19 cellular contexts compared by ENCODE assay signal in genomic region chrX:36431819-36432218, GRCh38.
DNase-seq lines count a peak whose midpoint lies in the region; ATAC-seq, FAIRE-seq and TF ChIP-seq lines count a peak whose summit lies in the region.
"Had no signal": no experiment of that assay in that cellular context is flagged by ENCODE, and none has a peak within 500 bp of the region (broad histone marks: within the 10 kb centered on the region; RNA-seq: fewer than 3 reads in every experiment).

No MANE protein-coding gene starts in this region.

- no peak for ATAC-seq in PC-3
- ATAC-seq in naive thymus-derived CD8-positive, alpha-beta T cell = no peak

- WGBS in mesenchymal stem cell = no CpG with 5 or more reads among the region's 3 CpGs

- H3K27me3 ChIP-seq in AG04450 (ENCODE audit: control insufficient read depth, insufficient read depth, low read length) (no peaks in the 10 kb centered on the region), PC-3 (ENCODE audit: low read length) (no peaks in the 10 kb centered on the region), bronchial epithelial cell (ENCODE audit: control insufficient read depth, insufficient read depth, low read length) (no peaks in the 10 kb centered on the region), mesenchymal stem cell (ENCODE audit: control insufficient read depth in 1 of 2, insufficient read depth in 1 of 2, low read length in 2 of 2) (no peaks in the 10 kb centered on the region)
- H3K27me3 ChIP-seq: ovary, Peyer's patch had no signal

- H4K8ac ChIP-seq in mesenchymal stem cell (ENCODE audit: low read length) = no peak overlapping the region

- intact Hi-C loops in PC-3 (cut with micrococcal nuclease) = no loop called here

- no peak overlapping the region for H3K4me2 ChIP-seq in PC-3 (ENCODE audit: low read length)
- no peak overlapping the region for H3K4me2 ChIP-seq in mesenchymal stem cell (ENCODE audit: low read length, poor library complexity, severe bottlenecking)

- no peaks in the 10 kb centered on the region for H3K9me2 ChIP-seq in PC-3 (replicated peaks; ENCODE audit: low read length)

- H2BK15ac ChIP-seq in mesenchymal stem cell (ENCODE audit: low read depth, poor library complexity, severe bottlenecking) = no peak overlapping the region

- H3K14ac ChIP-seq in mesenchymal stem cell (ENCODE audit: low read length in 2 of 2) = no peak overlapping the region

- H3K27ac ChIP-seq in AG04450 (ENCODE audit: low read depth, low read length) = no peak overlapping the region
- no peak overlapping the region for H3K27ac ChIP-seq in PC-3 (ENCODE audit: low read length)
- no peak overlapping the region for H3K27ac ChIP-seq in mesenchymal stem cell (ENCODE audit: low read length, poor library complexity, severe bottlenecking)
- H3K27ac ChIP-seq: ovary, Peyer's patch had no signal

- POLR2A ChIA-PET in AG04450 (lab: Yijun Ruan, JAX) (no interaction called here), PC-3 (lab: Charles Lee; ENCODE audit: unreplicated experiment) (no interaction called here)
- POLR2A ChIA-PET in naive thymus-derived CD8-positive, alpha-beta T cell (lab: Charles Lee) = no interaction called here

- H3K4me3 ChIP-seq in AG04450 (ENCODE audit: low read depth, low read length) (no peak overlapping the region), PC-3 (ENCODE audit: low read length) (no peak overlapping the region), bronchial epithelial cell (ENCODE audit: low read depth, low read length) (no peak overlapping the region), mesenchymal stem cell (ENCODE audit: insufficient read depth in 1 of 2, low read depth in 1 of 2, low read length in 2 of 2) (no peak overlapping the region)
- H3K4me3 ChIP-seq: ovary, Peyer's patch had no signal

- H2BK12ac ChIP-seq in mesenchymal stem cell (ENCODE audit: low read length in 2 of 2) = no peak overlapping the region

- H2BK120ac ChIP-seq in mesenchymal stem cell (ENCODE audit: low read depth, low read length) = no peak overlapping the region

- no peak overlapping the region for H2BK5ac ChIP-seq in mesenchymal stem cell (ENCODE audit: low read depth, low read length, poor library complexity, severe bottlenecking)

- H3K79me2 ChIP-seq in PC-3 (ENCODE audit: low read length) = no peaks in the 10 kb centered on the region

- DNase-seq in AG04450 (ENCODE audit: low read depth, low spot score) (peak; percentile 60), PC-3 (peak; percentile 46), bronchial epithelial cell (ENCODE audit: low read depth) (peak; percentile 62), mesenchymal stem cell (peak; percentile 73), GM19239 (ENCODE audit: insufficient read length, low spot score) (no peak), anterior cingulate cortex (lab: John Stamatoyannopoulos, UW) (no peak)
- no peak for DNase-seq in activated CD4-positive, alpha-beta T cell treated with anti-CD3 and anti-CD28 coated beads for 1 hour
- DNase-seq in naive thymus-derived CD8-positive, alpha-beta T cell = no peak
- DNase-seq: activated CD4-positive, alpha-beta T cell treated with anti-CD3 and anti-CD28 coated beads, Interleukin-2, amount 10 ng/mL, durations not matched to agents 7 days and 5 days; activated naive CD8-positive, alpha-beta T cell treated with anti-CD3 and anti-CD28 coated beads for 36 hours; NCI-H187 treated with DMSO at 0.1 percent for 48 hours; NCI-H526 treated with DMSO at 0.1 percent for 48 hours; ovary; Peyer's patch; small intestine; stimulated activated naive CD4-positive, alpha-beta T cell had no signal

- FAIRE-seq in bronchial epithelial cell (lab: Jason Lieb, UNC) = no peak
- FAIRE-seq in GM19239 (lab: Jason Lieb, UNC) = no peak
- FAIRE-seq: H54, small intestine had no signal

- no peak overlapping the region for H3K9ac ChIP-seq in PC-3 (ENCODE audit: low read length)
- no peak overlapping the region for H3K9ac ChIP-seq in mesenchymal stem cell (ENCODE audit: low read length)

- no peaks in the 10 kb centered on the region for H3K27me3 Mint-ChIP-seq in naive thymus-derived CD8-positive, alpha-beta T cell
- H3K27me3 Mint-ChIP-seq: activated CD4-positive, alpha-beta T cell treated with anti-CD3 and anti-CD28 coated beads, Interleukin-2, amount 10 ng/mL, durations not matched to agents 7 days and 5 days; activated naive CD8-positive, alpha-beta T cell treated with anti-CD3 and anti-CD28 coated beads for 36 hours; dendritic cell treated with granulocyte-macrophage colony-stimulating factor and Interleukin-4, amounts not matched to agents 40 ng/mL and 50 ng/mL, for 4 days; memory B cell had no signal

- no peaks in the 10 kb centered on the region for H3K4me1 ChIP-seq in PC-3 (ENCODE audit: insufficient read depth, low read length)
- peaks cover 7% of the 10 kb centered on the region for H3K4me1 ChIP-seq in mesenchymal stem cell (ENCODE audit: control insufficient read depth, insufficient read depth, low read depth, low read length)
- H3K4me1 ChIP-seq: Peyer's patch had no signal

- no peak overlapping the region for H3K4ac ChIP-seq in mesenchymal stem cell (ENCODE audit: low read depth in 1 of 2, low read length in 2 of 2)

- no TSS peak for BruUV-seq in PC-3 (replicated peaks; lab: Mats Ljungman, UMichigan)

- CTCF ChIA-PET in AG04450 (lab: Charles Lee) = no interaction called here
- CTCF ChIA-PET in PC-3 (lab: Charles Lee) = no interaction called here

- no peak overlapping the region for H3K18ac ChIP-seq in mesenchymal stem cell (ENCODE audit: low read depth in 1 of 2, low read length in 2 of 2)

- no peak overlapping the region for H3K4me3 Mint-ChIP-seq in naive thymus-derived CD8-positive, alpha-beta T cell
- H3K4me3 Mint-ChIP-seq: activated CD4-positive, alpha-beta T cell treated with anti-CD3 and anti-CD28 coated beads, Interleukin-2, amount 10 ng/mL, durations not matched to agents 7 days and 5 days; activated naive CD8-positive, alpha-beta T cell treated with anti-CD3 and anti-CD28 coated beads for 36 hours; dendritic cell treated with granulocyte-macrophage colony-stimulating factor and Interleukin-4, amounts not matched to agents 40 ng/mL and 50 ng/mL, for 4 days; memory B cell had no signal

- H3K36me3 Mint-ChIP-seq in naive thymus-derived CD8-positive, alpha-beta T cell = no peaks in the 10 kb centered on the region
- H3K36me3 Mint-ChIP-seq: activated naive CD8-positive, alpha-beta T cell treated with anti-CD3 and anti-CD28 coated beads for 36 hours; memory B cell had no signal

- H3K4me1 Mint-ChIP-seq in naive thymus-derived CD8-positive, alpha-beta T cell = no peaks in the 10 kb centered on the region
- H3K4me1 Mint-ChIP-seq: activated CD4-positive, alpha-beta T cell treated with anti-CD3 and anti-CD28 coated beads, Interleukin-2, amount 10 ng/mL, durations not matched to agents 7 days and 5 days; activated naive CD8-positive, alpha-beta T cell treated with anti-CD3 and anti-CD28 coated beads for 36 hours; memory B cell had no signal

- TF ChIP-seq CTCF in AG04450 (IDR thresholded peaks at IDR 0.05; ENCODE audit: low read depth, low read length) = no peak
- no peak for TF ChIP-seq CTCF in PC-3 (conservative IDR thresholded peaks at IDR 0.05; ENCODE audit: low read depth, low read length)
- no peak for TF ChIP-seq CTCF in bronchial epithelial cell (IDR thresholded peaks at IDR 0.05; ENCODE audit: insufficient read depth, low read length, severe bottlenecking)

- no peaks in the 10 kb centered on the region for H4K20me1 ChIP-seq in PC-3 (ENCODE audit: low read length)

- H3K9me3 Mint-ChIP-seq in naive thymus-derived CD8-positive, alpha-beta T cell = peaks cover 0 to 5% (median 2%) of the 10 kb centered on the region in 9 donors
- H3K9me3 Mint-ChIP-seq: activated CD4-positive, alpha-beta T cell treated with anti-CD3 and anti-CD28 coated beads, Interleukin-2, amount 10 ng/mL, durations not matched to agents 7 days and 5 days; activated naive CD8-positive, alpha-beta T cell treated with anti-CD3 and anti-CD28 coated beads for 36 hours; dendritic cell treated with granulocyte-macrophage colony-stimulating factor and Interleukin-4, amounts not matched to agents 40 ng/mL and 50 ng/mL, for 4 days had no signal

- no peaks in the 10 kb centered on the region for H3K9me3 ChIP-seq in AG04450 (ENCODE audit: control insufficient read depth, insufficient read depth, low read length)
- no peaks in the 10 kb centered on the region for H3K9me3 ChIP-seq in PC-3 (ENCODE audit: low read length)
- no peaks in the 10 kb centered on the region for H3K9me3 ChIP-seq in mesenchymal stem cell (ENCODE audit: control insufficient read depth, low read length)
- H3K9me3 ChIP-seq: ovary, Peyer's patch had no signal

- no peaks in the 10 kb centered on the region for H3K36me3 ChIP-seq in PC-3 (ENCODE audit: low read depth, low read length)
- H3K36me3 ChIP-seq in bronchial epithelial cell (ENCODE audit: control insufficient read depth, insufficient read depth, low read length) = no peaks in the 10 kb centered on the region
- H3K36me3 ChIP-seq in mesenchymal stem cell (ENCODE audit: control insufficient read depth in 1 of 2, insufficient read depth in 2 of 2, low read depth in 1 of 2, low read length in 2 of 2) = no peaks in the 10 kb centered on the region
- H3K36me3 ChIP-seq: ovary, Peyer's patch had no signal

- no peaks in the 10 kb centered on the region for H3K79me1 ChIP-seq in mesenchymal stem cell (replicated peaks; ENCODE audit: low read length, poor library complexity, severe bottlenecking)

- no peak overlapping the region for H3K23ac ChIP-seq in mesenchymal stem cell (ENCODE audit: low read length in 2 of 2)

- H3F3A ChIP-seq in PC-3 (ENCODE audit: low read length, unreplicated experiment) = no peaks in the 10 kb centered on the region

- no peak overlapping the region for H3K27ac Mint-ChIP-seq in naive thymus-derived CD8-positive, alpha-beta T cell
- H3K27ac Mint-ChIP-seq: activated CD4-positive, alpha-beta T cell treated with anti-CD3 and anti-CD28 coated beads, Interleukin-2, amount 10 ng/mL, durations not matched to agents 7 days and 5 days; activated naive CD8-positive, alpha-beta T cell treated with anti-CD3 and anti-CD28 coated beads for 36 hours; dendritic cell treated with granulocyte-macrophage colony-stimulating factor and Interleukin-4, amounts not matched to agents 40 ng/mL and 50 ng/mL, for 4 days; memory B cell had no signal

- H2AFZ ChIP-seq in PC-3 (ENCODE audit: low read length) (no peak overlapping the region), mesenchymal stem cell (ENCODE audit: low read depth, low read length) (no peak overlapping the region)

- no peak overlapping the region for H4K91ac ChIP-seq in mesenchymal stem cell (ENCODE audit: low read length)

- H2AK5ac ChIP-seq in mesenchymal stem cell (ENCODE audit: low read length, severe bottlenecking) = no peak overlapping the region

Comparison
In these comparisons a context has a peak if more than half of its experiments do, and no peak if none do; other contexts are left out.
1. DNase-seq: peak in AG04450 (single experiment), PC-3 (single experiment), bronchial epithelial cell (single experiment) and mesenchymal stem cell (single experiment); none in activated CD4-positive, alpha-beta T cell treated with anti-CD3 and anti-CD28 coated beads for 1 hour (single experiment), GM19239 (single experiment), anterior cingulate cortex (0 of 58) and naive thymus-derived CD8-positive, alpha-beta T cell (0 of 10).